Comparison of ENCODE assay signal across 11 cellular contexts in genomic region chr3:47017504-47018268, GRCh38. TPM values are rescaled to one million over a fixed set of nuclear protein-coding genes. Genes with fewer than 3 reads are reported as not detected.
DNase-seq lines count a peak whose midpoint lies in the region; ATAC-seq and TF ChIP-seq lines count a peak whose summit lies in the region.
"Had no signal": no experiment of that assay in that cellular context is flagged by ENCODE, and none has a peak within 500 bp of the region (broad histone marks: within the 10 kb centered on the region; RNA-seq: fewer than 3 reads in every experiment).

No MANE protein-coding gene starts in this region.

- peaks cover 77% of the 10 kb centered on the region for H3K36me3 Mint-ChIP-seq in CD4-positive, alpha-beta T cell (ENCODE audit: low read depth)
- peaks cover 41% of the 10 kb centered on the region for H3K36me3 Mint-ChIP-seq in activated CD4-positive, alpha-beta memory T cell treated with anti-CD3 and anti-CD28 coated beads, Interleukin-2, amount 10 ng/mL, durations not matched to agents 7 days and 5 days (ENCODE audit: low read depth)
- peaks cover 12% of the 10 kb centered on the region for H3K36me3 Mint-ChIP-seq in memory B cell

- H3K9me3 Mint-ChIP-seq in CD4-positive, alpha-beta T cell = no peaks in the 10 kb centered on the region
- no peaks in the 10 kb centered on the region for H3K9me3 Mint-ChIP-seq in activated CD4-positive, alpha-beta memory T cell treated with anti-CD3 and anti-CD28 coated beads, Interleukin-2, amount 10 ng/mL, durations not matched to agents 7 days and 5 days
- no peaks in the 10 kb centered on the region for H3K9me3 Mint-ChIP-seq in memory B cell

- H3K36me3 ChIP-seq in HEK293 (ENCODE audit: control insufficient read depth in 2 of 2, insufficient read depth in 1 of 2, low read length in 2 of 2) = peaks cover 0 to 66% of the 10 kb centered on the region in 2 experiments; a peak in 1 of 3 replicates

- peaks cover 40% of the 10 kb centered on the region for H3K4me1 Mint-ChIP-seq in CD4-positive, alpha-beta T cell (ENCODE audit: low read depth)
- H3K4me1 Mint-ChIP-seq in activated CD4-positive, alpha-beta memory T cell treated with anti-CD3 and anti-CD28 coated beads, Interleukin-2, amount 10 ng/mL, durations not matched to agents 7 days and 5 days = peaks cover 58% of the 10 kb centered on the region
- peaks cover 29% of the 10 kb centered on the region for H3K4me1 Mint-ChIP-seq in memory B cell

- CTCF ChIA-PET in CD4-positive, alpha-beta T cell (lab: Charles Lee) = no interaction called here
- CTCF ChIA-PET in HEK293 (lab: Yijun Ruan, JAX) = interaction anchor here (0.6 kb wide), 1 partner anchor 84 kb away, joined by 3 read pairs; no protein-coding TSS in a partner anchor
- CTCF ChIA-PET in activated CD4-positive, alpha-beta memory T cell treated with anti-CD3 and anti-CD28 coated beads, Interleukin-2, amount 10 ng/mL, durations not matched to agents 7 days and 5 days (lab: Charles Lee) = interaction anchor here (1.6 kb wide), 1 partner anchor 403 kb away, joined by 3 read pairs; no protein-coding TSS in a partner anchor

- H3K27ac Mint-ChIP-seq in CD4-positive, alpha-beta T cell = peak overlapping the region; percentile 75
- peak overlapping the region; percentile 80 for H3K27ac Mint-ChIP-seq in activated CD4-positive, alpha-beta memory T cell treated with anti-CD3 and anti-CD28 coated beads, Interleukin-2, amount 10 ng/mL, durations not matched to agents 7 days and 5 days
- H3K27ac Mint-ChIP-seq in memory B cell = peak overlapping the region; percentile 88

- no peak overlapping the region for H3K27ac ChIP-seq in CD4-positive, alpha-beta T cell (ENCODE audit: low read depth, low read length)
- H3K27ac ChIP-seq in HEK293 (ENCODE audit: extremely low read depth, low read depth, low read length) = no peak overlapping the region
- H3K27ac ChIP-seq: vagina had no signal

- H3K4me3 ChIP-seq in HEK293 (ENCODE audit: low read depth, low read length) = no peak overlapping the region
- H3K4me3 ChIP-seq: MG63, skin epidermis, vagina had no signal

- H3K4me1 ChIP-seq in HEK293 (ENCODE audit: control insufficient read depth, insufficient read depth, low read length) = no peaks in the 10 kb centered on the region

- POLR2A ChIA-PET in CD4-positive, alpha-beta T cell (lab: Charles Lee) = no interaction called here
- POLR2A ChIA-PET in HEK293 (lab: Yijun Ruan, JAX) = no interaction called here
- POLR2A ChIA-PET in activated CD4-positive, alpha-beta memory T cell treated with anti-CD3 and anti-CD28 coated beads, Interleukin-2, amount 10 ng/mL, durations not matched to agents 7 days and 5 days (lab: Charles Lee) = interaction anchor here (0.9 to 3.2 kb wide), 6 partner anchors 10 to 146 kb away, joined by 3 to 13 read pairs (median 4); partner anchors contain the start of gene SETD2

- H3K27me3 ChIP-seq in CD4-positive, alpha-beta T cell (ENCODE audit: control insufficient read depth, insufficient read depth, low read length) = no peaks in the 10 kb centered on the region
- H3K27me3 ChIP-seq: MG63, vagina had no signal

- intact Hi-C loops in CD4-positive, alpha-beta T cell (cut with DNase I, micrococcal nuclease) = no loop called here

- H3K4me3 Mint-ChIP-seq in CD4-positive, alpha-beta T cell = no peak overlapping the region
- H3K4me3 Mint-ChIP-seq in activated CD4-positive, alpha-beta memory T cell treated with anti-CD3 and anti-CD28 coated beads, Interleukin-2, amount 10 ng/mL, durations not matched to agents 7 days and 5 days = no peak overlapping the region
- H3K4me3 Mint-ChIP-seq in memory B cell = no peak overlapping the region

- H3K9me3 ChIP-seq in CD4-positive, alpha-beta T cell (ENCODE audit: control insufficient read depth, low read length) = no peaks in the 10 kb centered on the region
- no peaks in the 10 kb centered on the region for H3K9me3 ChIP-seq in HEK293 (ENCODE audit: control insufficient read depth, insufficient read depth, low read depth, low read length)
- H3K9me3 ChIP-seq: MG63, vagina had no signal

- H3K27me3 Mint-ChIP-seq in CD4-positive, alpha-beta T cell = no peaks in the 10 kb centered on the region
- no peaks in the 10 kb centered on the region for H3K27me3 Mint-ChIP-seq in activated CD4-positive, alpha-beta memory T cell treated with anti-CD3 and anti-CD28 coated beads, Interleukin-2, amount 10 ng/mL, durations not matched to agents 7 days and 5 days
- H3K27me3 Mint-ChIP-seq in memory B cell = no peaks in the 10 kb centered on the region

- no peak for ATAC-seq in CD4-positive, alpha-beta T cell (ENCODE audit: poor library complexity)
- ATAC-seq in memory B cell (ENCODE audit: low read depth) = no peak
- no peak for ATAC-seq in HG03521 (IDR thresholded peaks at IDR 0.05; ENCODE audit: unreplicated experiment)
- ATAC-seq in GM18502 (IDR thresholded peaks at IDR 0.05; ENCODE audit: poor library complexity, unreplicated experiment) = no peak

- TF ChIP-seq CTCF in CD4-positive, alpha-beta T cell (IDR thresholded peaks at IDR 0.05) = no peak
- TF ChIP-seq CTCF in HEK293 (tag by site-specific recombination; IDR thresholded peaks at IDR 0.05) = no peak

- DNase-seq in CD4-positive, alpha-beta T cell = no peak
- DNase-seq in activated CD4-positive, alpha-beta memory T cell treated with anti-CD3 and anti-CD28 coated beads, Interleukin-2, amount 10 ng/mL, durations not matched to agents 7 days and 5 days = no peak
- DNase-seq in memory B cell (ENCODE audit: low spot score in 2 of 2) = no peak
- no peak for DNase-seq in DMS 273 treated with DMSO at 0.1 percent for 48 hours (lab: John Stamatoyannopoulos, UW)
- DNase-seq in RKO (ENCODE audit: low spot score) = no peak
- DNase-seq: MG63 had no signal

TF ChIP-seq in HEK293, 187 proteins besides CTCF, POLR2A, EP300 and RAD21:
- TF ChIP-seq ZNF146 (tag by site-specific recombination; IDR thresholded peaks at IDR 0.05) (peak; percentile 66), ZIC2 (tag by site-specific recombination; IDR thresholded peaks at IDR 0.05) (peak; percentile 71), ZNF555 (tag by site-specific recombination; conservative IDR thresholded peaks at IDR 0.05) (no peak)

RNA-seq across cellular contexts. Expression of gene NBEAL2, which starts 38.2 kb away (rescaled TPM):
- total RNA-seq in CD4-positive, alpha-beta T cell = 100 to 1,000 TPM; 163 to 170 TPM
- 100 to 1,000 TPM; 254 to 267 TPM for total RNA-seq in activated CD4-positive, alpha-beta memory T cell treated with anti-CD3 and anti-CD28 coated beads, Interleukin-2, amount 10 ng/mL, durations not matched to agents 7 days and 5 days

RNA-seq across cellular contexts. Expression of gene CCDC12, which starts 41.1 kb away (rescaled TPM):
- total RNA-seq in CD4-positive, alpha-beta T cell = 10 to 100 TPM; 57.5 to 59.5 TPM
- total RNA-seq in activated CD4-positive, alpha-beta memory T cell treated with anti-CD3 and anti-CD28 coated beads, Interleukin-2, amount 10 ng/mL, durations not matched to agents 7 days and 5 days = 10 to 100 TPM; 55.0 to 56.7 TPM
